6 cellular contexts compared by ENCODE assay signal in the genomic region with DNA sequence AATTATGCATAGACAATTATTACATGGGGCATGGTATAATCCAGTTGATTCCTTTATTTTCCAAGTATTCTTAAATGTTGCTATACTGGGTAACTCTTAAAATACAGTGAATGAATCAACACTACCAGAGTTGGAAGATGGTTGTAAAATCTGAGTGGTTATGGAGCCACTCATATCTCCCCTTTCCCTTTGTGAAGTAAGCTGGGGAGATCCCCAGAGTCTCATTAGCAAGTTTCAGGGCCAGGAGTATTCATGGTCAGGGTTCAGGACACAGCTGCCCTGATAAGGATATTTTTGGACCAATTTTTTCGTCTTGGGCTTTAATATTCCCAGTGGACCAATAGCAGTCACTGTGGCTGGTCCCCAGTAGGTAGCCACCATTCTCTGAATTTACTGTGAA. TPM values are rescaled to one million over a fixed set of nuclear protein-coding genes. Genes with fewer than 3 reads are reported as not detected.
"Had no signal": no experiment of that assay in that cellular context is flagged by ENCODE, and none has a peak within 500 bp of the region (broad histone marks: within the 10 kb centered on the region; RNA-seq: fewer than 3 reads in every experiment).

No MANE protein-coding gene starts in this region.

RNA-seq across cellular contexts. Expression of gene OR2T2, which starts 6.8 kb away (rescaled TPM):
- polyA plus RNA-seq: keratinocyte, neural cell, ovary, smooth muscle cell had no signal

RNA-seq across cellular contexts. Expression of gene OR2T3, which starts 34.5 kb away (rescaled TPM):
- polyA plus RNA-seq: keratinocyte; naive thymus-derived CD4-positive, alpha-beta T cell; neural cell; ovary; smooth muscle cell had no signal

RNA-seq across cellular contexts. Expression of gene OR2T1, which starts 35.8 kb away (rescaled TPM):
- polyA plus RNA-seq: keratinocyte; naive thymus-derived CD4-positive, alpha-beta T cell; neural cell; ovary; smooth muscle cell had no signal

RNA-seq across cellular contexts. Expression of gene OR2T5, which starts 49.7 kb away (rescaled TPM):
- polyA plus RNA-seq: keratinocyte; naive thymus-derived CD4-positive, alpha-beta T cell; neural cell; ovary; smooth muscle cell; thymus had no signal
